Comparison of ENCODE assay signal across 1 cellular context in genomic region chr22:20507253-20508066, GRCh38.
TF ChIP-seq lines count a peak whose summit lies in the region.

A gene with protein sequence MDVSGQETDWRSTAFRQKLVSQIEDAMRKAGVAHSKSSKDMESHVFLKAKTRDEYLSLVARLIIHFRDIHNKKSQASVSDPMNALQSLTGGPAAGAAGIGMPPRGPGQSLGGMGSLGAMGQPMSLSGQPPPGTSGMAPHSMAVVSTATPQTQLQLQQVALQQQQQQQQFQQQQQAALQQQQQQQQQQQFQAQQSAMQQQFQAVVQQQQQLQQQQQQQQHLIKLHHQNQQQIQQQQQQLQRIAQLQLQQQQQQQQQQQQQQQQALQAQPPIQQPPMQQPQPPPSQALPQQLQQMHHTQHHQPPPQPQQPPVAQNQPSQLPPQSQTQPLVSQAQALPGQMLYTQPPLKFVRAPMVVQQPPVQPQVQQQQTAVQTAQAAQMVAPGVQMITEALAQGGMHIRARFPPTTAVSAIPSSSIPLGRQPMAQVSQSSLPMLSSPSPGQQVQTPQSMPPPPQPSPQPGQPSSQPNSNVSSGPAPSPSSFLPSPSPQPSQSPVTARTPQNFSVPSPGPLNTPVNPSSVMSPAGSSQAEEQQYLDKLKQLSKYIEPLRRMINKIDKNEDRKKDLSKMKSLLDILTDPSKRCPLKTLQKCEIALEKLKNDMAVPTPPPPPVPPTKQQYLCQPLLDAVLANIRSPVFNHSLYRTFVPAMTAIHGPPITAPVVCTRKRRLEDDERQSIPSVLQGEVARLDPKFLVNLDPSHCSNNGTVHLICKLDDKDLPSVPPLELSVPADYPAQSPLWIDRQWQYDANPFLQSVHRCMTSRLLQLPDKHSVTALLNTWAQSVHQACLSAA (plus strand): TSS chr22:20507610. CDS start chr22:20507679, 69 bp downstream.

TF ChIP-seq in HepG2, 621 proteins besides CTCF, POLR2A, EP300 and RAD21 (continued from another document and continues in another):
- peak; percentile 97 for TF ChIP-seq SPEN (CRISPR knock-in tag; IDR thresholded peaks at IDR 0.05; ENCODE audit: low read depth)
- TF ChIP-seq CREB1 (IDR thresholded peaks at IDR 0.05) = peak; percentile 28; the same call in 1 of the 2 replicates
- no peak for TF ChIP-seq CREB1 (CRISPR knock-in tag; IDR thresholded peaks at IDR 0.05)
- TF ChIP-seq RAD51 (IDR thresholded peaks at IDR 0.05; ENCODE audit: borderline replicate concordance) = no peak
- peak; percentile 100 for TF ChIP-seq ZNF143 (CRISPR knock-in tag; IDR thresholded peaks at IDR 0.05)
- TF ChIP-seq SALL1 (CRISPR knock-in tag; IDR thresholded peaks at IDR 0.05) = peak; percentile 86
- peak; percentile 62; the same call in 1 of the 2 replicates for TF ChIP-seq ZNF772 (CRISPR knock-in tag; IDR thresholded peaks at IDR 0.05)
- no peak for TF ChIP-seq ZNF33A (CRISPR knock-in tag; IDR thresholded peaks at IDR 0.05; ENCODE audit: borderline replicate concordance)
- TF ChIP-seq PHF8 (CRISPR knock-in tag; IDR thresholded peaks at IDR 0.05) = peak; percentile 97
- TF ChIP-seq ZNF12 (CRISPR knock-in tag; IDR thresholded peaks at IDR 0.05) = peak; percentile 94
- TF ChIP-seq HOMEZ (CRISPR knock-in tag; IDR thresholded peaks at IDR 0.05; ENCODE audit: low read depth) = peak; percentile 37; the same call in 1 of the 2 replicates
- TF ChIP-seq, protein P1, sequence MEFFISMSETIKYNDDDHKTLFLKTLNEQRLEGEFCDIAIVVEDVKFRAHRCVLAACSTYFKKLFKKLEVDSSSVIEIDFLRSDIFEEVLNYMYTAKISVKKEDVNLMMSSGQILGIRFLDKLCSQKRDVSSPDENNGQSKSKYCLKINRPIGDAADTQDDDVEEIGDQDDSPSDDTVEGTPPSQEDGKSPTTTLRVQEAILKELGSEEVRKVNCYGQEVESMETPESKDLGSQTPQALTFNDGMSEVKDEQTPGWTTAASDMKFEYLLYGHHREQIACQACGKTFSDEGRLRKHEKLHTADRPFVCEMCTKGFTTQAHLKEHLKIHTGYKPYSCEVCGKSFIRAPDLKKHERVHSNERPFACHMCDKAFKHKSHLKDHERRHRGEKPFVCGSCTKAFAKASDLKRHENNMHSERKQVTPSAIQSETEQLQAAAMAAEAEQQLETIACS (CRISPR knock-in tag; IDR thresholded peaks at IDR 0.05) = no peak
- TF ChIP-seq MAZ (IDR thresholded peaks at IDR 0.05; ENCODE audit: borderline replicate concordance, low read depth, low read length) = no peak
- peak; percentile 86; the same call in 1 of the 2 replicates for TF ChIP-seq MAZ (CRISPR knock-in tag; IDR thresholded peaks at IDR 0.05; ENCODE audit: low read depth)
- TF ChIP-seq REPIN1 (CRISPR knock-in tag; IDR thresholded peaks at IDR 0.05; ENCODE audit: borderline replicate concordance, low read depth) = peak; percentile 87; the same call in 1 of the 2 replicates
- peak; percentile 74 for TF ChIP-seq ZNF331 (CRISPR knock-in tag; IDR thresholded peaks at IDR 0.05)
- TF ChIP-seq HOXA3 (CRISPR knock-in tag; IDR thresholded peaks at IDR 0.05) = peak; percentile 89
- TF ChIP-seq ZNF451 (CRISPR knock-in tag; IDR thresholded peaks at IDR 0.05) = 0 out of 2 replicates have a peak, but pooled peaks have one; percentile 69
- peak; percentile 69; the same call in 1 of the 2 replicates for TF ChIP-seq ZNF225 (CRISPR knock-in tag; IDR thresholded peaks at IDR 0.05)
- peak; percentile 89 for TF ChIP-seq YEATS2 (CRISPR knock-in tag; IDR thresholded peaks at IDR 0.05; ENCODE audit: borderline replicate concordance)
- TF ChIP-seq, protein P2, sequence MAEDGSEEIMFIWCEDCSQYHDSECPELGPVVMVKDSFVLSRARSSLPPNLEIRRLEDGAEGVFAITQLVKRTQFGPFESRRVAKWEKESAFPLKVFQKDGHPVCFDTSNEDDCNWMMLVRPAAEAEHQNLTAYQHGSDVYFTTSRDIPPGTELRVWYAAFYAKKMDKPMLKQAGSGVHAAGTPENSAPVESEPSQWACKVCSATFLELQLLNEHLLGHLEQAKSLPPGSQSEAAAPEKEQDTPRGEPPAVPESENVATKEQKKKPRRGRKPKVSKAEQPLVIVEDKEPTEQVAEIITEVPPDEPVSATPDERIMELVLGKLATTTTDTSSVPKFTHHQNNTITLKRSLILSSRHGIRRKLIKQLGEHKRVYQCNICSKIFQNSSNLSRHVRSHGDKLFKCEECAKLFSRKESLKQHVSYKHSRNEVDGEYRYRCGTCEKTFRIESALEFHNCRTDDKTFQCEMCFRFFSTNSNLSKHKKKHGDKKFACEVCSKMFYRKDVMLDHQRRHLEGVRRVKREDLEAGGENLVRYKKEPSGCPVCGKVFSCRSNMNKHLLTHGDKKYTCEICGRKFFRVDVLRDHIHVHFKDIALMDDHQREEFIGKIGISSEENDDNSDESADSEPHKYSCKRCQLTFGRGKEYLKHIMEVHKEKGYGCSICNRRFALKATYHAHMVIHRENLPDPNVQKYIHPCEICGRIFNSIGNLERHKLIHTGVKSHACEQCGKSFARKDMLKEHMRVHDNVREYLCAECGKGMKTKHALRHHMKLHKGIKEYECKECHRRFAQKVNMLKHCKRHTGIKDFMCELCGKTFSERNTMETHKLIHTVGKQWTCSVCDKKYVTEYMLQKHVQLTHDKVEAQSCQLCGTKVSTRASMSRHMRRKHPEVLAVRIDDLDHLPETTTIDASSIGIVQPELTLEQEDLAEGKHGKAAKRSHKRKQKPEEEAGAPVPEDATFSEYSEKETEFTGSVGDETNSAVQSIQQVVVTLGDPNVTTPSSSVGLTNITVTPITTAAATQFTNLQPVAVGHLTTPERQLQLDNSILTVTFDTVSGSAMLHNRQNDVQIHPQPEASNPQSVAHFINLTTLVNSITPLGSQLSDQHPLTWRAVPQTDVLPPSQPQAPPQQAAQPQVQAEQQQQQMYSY (CRISPR knock-in tag; IDR thresholded peaks at IDR 0.05) = peak; percentile 16; the same call in 1 of the 2 replicates
- peak; percentile 83 for TF ChIP-seq MXD1 (CRISPR knock-in tag; IDR thresholded peaks at IDR 0.05)
- no peak for TF ChIP-seq ZFP36 (IDR thresholded peaks at IDR 0.05; ENCODE audit: borderline replicate concordance, low read depth, low read length, partially characterized antibody)
- TF ChIP-seq, protein P3, sequence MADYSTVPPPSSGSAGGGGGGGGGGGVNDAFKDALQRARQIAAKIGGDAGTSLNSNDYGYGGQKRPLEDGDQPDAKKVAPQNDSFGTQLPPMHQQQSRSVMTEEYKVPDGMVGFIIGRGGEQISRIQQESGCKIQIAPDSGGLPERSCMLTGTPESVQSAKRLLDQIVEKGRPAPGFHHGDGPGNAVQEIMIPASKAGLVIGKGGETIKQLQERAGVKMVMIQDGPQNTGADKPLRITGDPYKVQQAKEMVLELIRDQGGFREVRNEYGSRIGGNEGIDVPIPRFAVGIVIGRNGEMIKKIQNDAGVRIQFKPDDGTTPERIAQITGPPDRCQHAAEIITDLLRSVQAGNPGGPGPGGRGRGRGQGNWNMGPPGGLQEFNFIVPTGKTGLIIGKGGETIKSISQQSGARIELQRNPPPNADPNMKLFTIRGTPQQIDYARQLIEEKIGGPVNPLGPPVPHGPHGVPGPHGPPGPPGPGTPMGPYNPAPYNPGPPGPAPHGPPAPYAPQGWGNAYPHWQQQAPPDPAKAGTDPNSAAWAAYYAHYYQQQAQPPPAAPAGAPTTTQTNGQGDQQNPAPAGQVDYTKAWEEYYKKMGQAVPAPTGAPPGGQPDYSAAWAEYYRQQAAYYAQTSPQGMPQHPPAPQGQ (CRISPR knock-in tag; IDR thresholded peaks at IDR 0.05; ENCODE audit: borderline replicate concordance) = no peak
- TF ChIP-seq SATB2 (CRISPR knock-in tag; IDR thresholded peaks at IDR 0.05) = no peak
- peak; percentile 50; the same call in 1 of the 2 replicates for TF ChIP-seq EED (CRISPR knock-in tag; IDR thresholded peaks at IDR 0.05)
- TF ChIP-seq ZHX2 (IDR thresholded peaks at IDR 0.05; ENCODE audit: low read depth) = peak; percentile 65; the same call in 1 of the 2 replicates
- TF ChIP-seq ZHX2 (CRISPR knock-in tag; IDR thresholded peaks at IDR 0.05; ENCODE audit: borderline replicate concordance) = no peak; the same call in 1 of the 2 replicates
- TF ChIP-seq ZFP62 (CRISPR knock-in tag; IDR thresholded peaks at IDR 0.05) = peak; percentile 89; the same call in 1 of the 2 replicates
- no peak for TF ChIP-seq TCF7L2 (IDR thresholded peaks at IDR 0.05; ENCODE audit: low read depth, low read length)
- no peak for TF ChIP-seq PTBP1 (IDR thresholded peaks at IDR 0.05; ENCODE audit: low read depth, low read length, poor library complexity, severe bottlenecking)
- TF ChIP-seq, protein P4, sequence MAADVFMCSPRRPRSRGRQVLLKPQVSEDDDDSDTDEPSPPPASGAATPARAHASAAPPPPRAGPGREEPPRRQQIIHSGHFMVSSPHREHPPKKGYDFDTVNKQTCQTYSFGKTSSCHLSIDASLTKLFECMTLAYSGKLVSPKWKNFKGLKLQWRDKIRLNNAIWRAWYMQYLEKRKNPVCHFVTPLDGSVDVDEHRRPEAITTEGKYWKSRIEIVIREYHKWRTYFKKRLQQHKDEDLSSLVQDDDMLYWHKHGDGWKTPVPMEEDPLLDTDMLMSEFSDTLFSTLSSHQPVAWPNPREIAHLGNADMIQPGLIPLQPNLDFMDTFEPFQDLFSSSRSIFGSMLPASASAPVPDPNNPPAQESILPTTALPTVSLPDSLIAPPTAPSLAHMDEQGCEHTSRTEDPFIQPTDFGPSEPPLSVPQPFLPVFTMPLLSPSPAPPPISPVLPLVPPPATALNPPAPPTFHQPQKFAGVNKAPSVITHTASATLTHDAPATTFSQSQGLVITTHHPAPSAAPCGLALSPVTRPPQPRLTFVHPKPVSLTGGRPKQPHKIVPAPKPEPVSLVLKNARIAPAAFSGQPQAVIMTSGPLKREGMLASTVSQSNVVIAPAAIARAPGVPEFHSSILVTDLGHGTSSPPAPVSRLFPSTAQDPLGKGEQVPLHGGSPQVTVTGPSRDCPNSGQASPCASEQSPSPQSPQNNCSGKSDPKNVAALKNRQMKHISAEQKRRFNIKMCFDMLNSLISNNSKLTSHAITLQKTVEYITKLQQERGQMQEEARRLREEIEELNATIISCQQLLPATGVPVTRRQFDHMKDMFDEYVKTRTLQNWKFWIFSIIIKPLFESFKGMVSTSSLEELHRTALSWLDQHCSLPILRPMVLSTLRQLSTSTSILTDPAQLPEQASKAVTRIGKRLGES (CRISPR knock-in tag; IDR thresholded peaks at IDR 0.05; ENCODE audit: borderline replicate concordance) = no peak
- TF ChIP-seq, protein P5, sequence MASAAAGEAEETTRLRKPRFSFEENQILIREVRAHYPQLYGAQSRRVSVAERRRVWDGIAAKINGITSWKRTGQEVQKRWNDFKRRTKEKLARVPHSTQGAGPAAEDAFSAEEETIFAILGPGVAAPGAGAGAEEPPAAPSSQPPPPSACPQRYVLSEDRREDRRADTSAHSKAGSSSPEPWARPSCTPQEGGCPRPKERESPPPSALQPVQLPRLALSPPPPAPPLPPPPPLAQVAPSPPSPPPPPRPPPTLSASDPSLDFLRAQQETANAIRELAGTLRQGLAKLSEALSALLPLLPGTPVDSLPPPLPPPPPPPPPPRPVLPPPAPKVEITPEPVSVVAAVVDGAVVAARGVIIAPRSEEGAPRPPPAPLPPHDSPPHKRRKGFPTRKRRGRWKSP (CRISPR knock-in tag; IDR thresholded peaks at IDR 0.05) = peak; percentile 63
- TF ChIP-seq ZBTB42 (CRISPR knock-in tag; IDR thresholded peaks at IDR 0.05) = peak; percentile 73; the same call in 1 of the 2 replicates
- TF ChIP-seq XBP1 (CRISPR knock-in tag; IDR thresholded peaks at IDR 0.05) = no peak
- TF ChIP-seq CBX2 (IDR thresholded peaks at IDR 0.05; ENCODE audit: low read depth, low read length) = no peak
- TF ChIP-seq CBX2 (CRISPR knock-in tag; IDR thresholded peaks at IDR 0.05; ENCODE audit: low read depth) = no peak
- TF ChIP-seq ZNF558 (CRISPR knock-in tag; IDR thresholded peaks at IDR 0.05; ENCODE audit: borderline replicate concordance) = peak; percentile 89; the same call in 1 of the 2 replicates
